ENCODE assay signal across 12 cellular contexts in genomic region chr4:133969202-133969873, GRCh38.
DNase-seq lines count a peak whose midpoint lies in the region; ATAC-seq and TF ChIP-seq lines count a peak whose summit lies in the region.
"Had no signal": no experiment of that assay in that cellular context is flagged by ENCODE, and none has a peak within 500 bp of the region (broad histone marks: within the 10 kb centered on the region; RNA-seq: fewer than 3 reads in every experiment).

No MANE protein-coding gene starts in this region.

- H3K36me3 Mint-ChIP-seq in natural killer cell treated with Interleukin-12 subunit alpha and Interleukin-12 subunit beta and Interleukin-15 and Interleukin-18, amount 100 ng/mL, for 72 hours = no peaks in the 10 kb centered on the region
- H3K36me3 Mint-ChIP-seq in activated T-helper 17 cell treated with anti-CD3 and anti-CD28 coated beads, Interleukin-2, amount 50 U/mL, for 72 hours (ENCODE audit: low read depth) = no peaks in the 10 kb centered on the region
- no peaks in the 10 kb centered on the region for H3K36me3 Mint-ChIP-seq in activated T-helper 1 cell treated with anti-CD3 and anti-CD28 coated beads, Interleukin-12 subunit alpha, Interleukin-12 subunit beta, Interleukin-2, Interleukin-4 antibody, amounts not matched to agents 30 ng/mL and 10 ng/mL and 1 ng/mL, durations not matched to agents 14 hours and 24 hours and 36 hours (ENCODE audit: low read depth)

- H3K27ac Mint-ChIP-seq in natural killer cell treated with Interleukin-12 subunit alpha and Interleukin-12 subunit beta and Interleukin-15 and Interleukin-18, amount 100 ng/mL, for 72 hours = no peak overlapping the region
- no peak overlapping the region for H3K27ac Mint-ChIP-seq in activated T-helper 17 cell treated with anti-CD3 and anti-CD28 coated beads, Interleukin-2, amount 50 U/mL, for 72 hours
- no peak overlapping the region for H3K27ac Mint-ChIP-seq in activated T-helper 1 cell treated with anti-CD3 and anti-CD28 coated beads, Interleukin-12 subunit alpha, Interleukin-12 subunit beta, Interleukin-2, Interleukin-4 antibody, amounts not matched to agents 30 ng/mL and 10 ng/mL and 1 ng/mL, durations not matched to agents 14 hours and 24 hours and 36 hours
- H3K27ac Mint-ChIP-seq: CD4-positive, alpha-beta T cell; HFFc6 had no signal

- intact Hi-C loops in activated T-helper 1 cell treated with anti-CD3 and anti-CD28 coated beads, Interleukin-12 subunit alpha, Interleukin-12 subunit beta, Interleukin-2, Interleukin-4 antibody, amounts not matched to agents 30 ng/mL and 10 ng/mL and 1 ng/mL, durations not matched to agents 14 hours and 24 hours and 36 hours (cut with micrococcal nuclease) = no loop called here

- H3K4me1 Mint-ChIP-seq in natural killer cell treated with Interleukin-12 subunit alpha and Interleukin-12 subunit beta and Interleukin-15 and Interleukin-18, amount 100 ng/mL, for 72 hours (ENCODE audit: low read depth in 2 of 2) = no peaks in the 10 kb centered on the region
- no peaks in the 10 kb centered on the region for H3K4me1 Mint-ChIP-seq in activated T-helper 17 cell treated with anti-CD3 and anti-CD28 coated beads, Interleukin-2, amount 50 U/mL, for 72 hours
- H3K4me1 Mint-ChIP-seq in activated T-helper 1 cell treated with anti-CD3 and anti-CD28 coated beads, Interleukin-12 subunit alpha, Interleukin-12 subunit beta, Interleukin-2, Interleukin-4 antibody, amounts not matched to agents 30 ng/mL and 10 ng/mL and 1 ng/mL, durations not matched to agents 14 hours and 24 hours and 36 hours (ENCODE audit: low read depth) = no peaks in the 10 kb centered on the region

- no peak overlapping the region for H3K4me3 ChIP-seq in BE2C (ENCODE audit: low read depth, low read length)
- no peak overlapping the region for H3K4me3 ChIP-seq in Jurkat, Clone E6-1 (ENCODE audit: low read length)
- H3K4me3 ChIP-seq in foreskin fibroblast (ENCODE audit: low read depth in 1 of 2, low read length in 2 of 2) = no peak overlapping the region
- H3K4me3 ChIP-seq: dorsolateral prefrontal cortex had no signal

- ATAC-seq in natural killer cell treated with Interleukin-12 subunit alpha and Interleukin-12 subunit beta and Interleukin-15 and Interleukin-18, amount 100 ng/mL, for 72 hours = no peak
- no peak for ATAC-seq in activated T-helper 17 cell treated with anti-CD3 and anti-CD28 coated beads, Interleukin-2, amount 50 U/mL, for 72 hours (replicated peaks)

- H3K27me3 ChIP-seq in BE2C = no peaks in the 10 kb centered on the region
- H3K27me3 ChIP-seq: dorsolateral prefrontal cortex had no signal

- peaks cover 11% of the 10 kb centered on the region for H3K9me3 Mint-ChIP-seq in natural killer cell treated with Interleukin-12 subunit alpha and Interleukin-12 subunit beta and Interleukin-15 and Interleukin-18, amount 100 ng/mL, for 72 hours
- peaks cover 26% of the 10 kb centered on the region for H3K9me3 Mint-ChIP-seq in activated T-helper 17 cell treated with anti-CD3 and anti-CD28 coated beads, Interleukin-2, amount 50 U/mL, for 72 hours
- H3K9me3 Mint-ChIP-seq in activated T-helper 1 cell treated with anti-CD3 and anti-CD28 coated beads, Interleukin-12 subunit alpha, Interleukin-12 subunit beta, Interleukin-2, Interleukin-4 antibody, amounts not matched to agents 30 ng/mL and 10 ng/mL and 1 ng/mL, durations not matched to agents 14 hours and 24 hours and 36 hours = peaks cover 3% of the 10 kb centered on the region

- H3K27me3 Mint-ChIP-seq in natural killer cell treated with Interleukin-12 subunit alpha and Interleukin-12 subunit beta and Interleukin-15 and Interleukin-18, amount 100 ng/mL, for 72 hours = no peaks in the 10 kb centered on the region
- H3K27me3 Mint-ChIP-seq in activated T-helper 17 cell treated with anti-CD3 and anti-CD28 coated beads, Interleukin-2, amount 50 U/mL, for 72 hours = no peaks in the 10 kb centered on the region
- H3K27me3 Mint-ChIP-seq in activated T-helper 1 cell treated with anti-CD3 and anti-CD28 coated beads, Interleukin-12 subunit alpha, Interleukin-12 subunit beta, Interleukin-2, Interleukin-4 antibody, amounts not matched to agents 30 ng/mL and 10 ng/mL and 1 ng/mL, durations not matched to agents 14 hours and 24 hours and 36 hours (ENCODE audit: insufficient read depth) = no peaks in the 10 kb centered on the region
- H3K27me3 Mint-ChIP-seq: CD4-positive, alpha-beta T cell had no signal

- H3K4me3 Mint-ChIP-seq in natural killer cell treated with Interleukin-12 subunit alpha and Interleukin-12 subunit beta and Interleukin-15 and Interleukin-18, amount 100 ng/mL, for 72 hours = no peak overlapping the region
- H3K4me3 Mint-ChIP-seq in activated T-helper 17 cell treated with anti-CD3 and anti-CD28 coated beads, Interleukin-2, amount 50 U/mL, for 72 hours = no peak overlapping the region
- no peak overlapping the region for H3K4me3 Mint-ChIP-seq in activated T-helper 1 cell treated with anti-CD3 and anti-CD28 coated beads, Interleukin-12 subunit alpha, Interleukin-12 subunit beta, Interleukin-2, Interleukin-4 antibody, amounts not matched to agents 30 ng/mL and 10 ng/mL and 1 ng/mL, durations not matched to agents 14 hours and 24 hours and 36 hours
- H3K4me3 Mint-ChIP-seq: CD4-positive, alpha-beta T cell; HFFc6 had no signal

- DNase-seq in BE2C = peak; percentile 74
- DNase-seq in Jurkat, Clone E6-1 (ENCODE audit: low read depth, low spot score) = peak; percentile 28
- DNase-seq in RPMI8226 = peak; percentile 43
- DNase-seq in foreskin fibroblast = peak; percentile 20 to 53
- DNase-seq in natural killer cell treated with Interleukin-12 subunit alpha and Interleukin-12 subunit beta and Interleukin-15 and Interleukin-18, amount 100 ng/mL, for 72 hours (ENCODE audit: low spot score) = no peak
- no peak for DNase-seq in dedifferentiated amniotic fluid mesenchymal stem cell (ENCODE audit: extremely low spot score)
- DNase-seq in activated T-helper 1 cell treated with anti-CD3 and anti-CD28 coated beads, Interleukin-12 subunit alpha, Interleukin-12 subunit beta, Interleukin-2, Interleukin-4 antibody, amounts not matched to agents 30 ng/mL and 10 ng/mL and 1 ng/mL, durations not matched to agents 14 hours and 24 hours and 36 hours (ENCODE audit: low spot score) = no peak
- DNase-seq: CD4-positive, alpha-beta T cell; HFFc6; kidney glomerular epithelial cell had no signal

- TF ChIP-seq CTCF in BE2C (IDR thresholded peaks at IDR 0.05; ENCODE audit: low read depth, low read length) = no peak
- no peak for TF ChIP-seq CTCF in foreskin fibroblast (IDR thresholded peaks at IDR 0.05; ENCODE audit: low read depth, low read length)

- peaks cover 8% of the 10 kb centered on the region for H3K4me1 ChIP-seq in BE2C

- H3K9me3 ChIP-seq in BE2C = no peaks in the 10 kb centered on the region

- no peaks in the 10 kb centered on the region for H3K36me3 ChIP-seq in BE2C

Comparison
In these comparisons a context has a peak if more than half of its experiments do, and no peak if none do; other contexts are left out.
1. DNase-seq: peak in BE2C (single experiment), Jurkat, Clone E6-1 (single experiment), RPMI8226 (single experiment) and foreskin fibroblast (2 of 2); none in natural killer cell treated with Interleukin-12 subunit alpha and Interleukin-12 subunit beta and Interleukin-15 and Interleukin-18, amount 100 ng/mL, for 72 hours (single experiment), dedifferentiated amniotic fluid mesenchymal stem cell (single experiment) and activated T-helper 1 cell treated with anti-CD3 and anti-CD28 coated beads, Interleukin-12 subunit alpha, Interleukin-12 subunit beta, Interleukin-2, Interleukin-4 antibody, amounts not matched to agents 30 ng/mL and 10 ng/mL and 1 ng/mL, durations not matched to agents 14 hours and 24 hours and 36 hours (single experiment).